Comparison of ENCODE assay signal across 15 cellular contexts in the genomic region with DNA sequence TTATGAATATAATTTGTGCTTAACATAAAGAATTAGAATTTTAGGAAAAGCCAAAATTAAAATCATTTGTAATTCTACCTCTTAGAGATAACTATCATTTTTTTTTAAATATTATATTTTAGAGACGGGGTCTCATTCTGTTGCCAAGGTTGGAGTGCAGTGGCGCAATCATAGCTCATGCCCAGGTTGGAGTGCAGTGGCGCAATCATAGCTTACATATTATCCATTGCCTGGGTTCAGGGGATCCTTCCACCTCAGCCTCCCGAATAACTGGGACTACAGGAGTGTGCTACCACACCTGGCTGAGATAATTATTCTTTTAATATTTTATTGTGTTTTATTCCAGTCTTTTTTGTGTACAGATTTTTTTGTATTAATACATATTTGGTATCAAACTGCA.
"Had no signal": no experiment of that assay in that cellular context is flagged by ENCODE, and none has a peak within 500 bp of the region (broad histone marks: within the 10 kb centered on the region; RNA-seq: fewer than 3 reads in every experiment).

No MANE protein-coding gene starts in this region.

- H3K4me3 ChIP-seq: adrenal gland, esophagus muscularis mucosa had no signal

- H3K36me3 ChIP-seq: adrenal gland, esophagus muscularis mucosa, WERI-Rb-1 had no signal

- H3K9me3 ChIP-seq: adrenal gland, esophagus muscularis mucosa had no signal

- H3K27me3 ChIP-seq: adrenal gland, esophagus muscularis mucosa had no signal

- FAIRE-seq: endothelial cell of umbilical vein, urothelium cell line had no signal

- H3K27ac ChIP-seq: esophagus muscularis mucosa, WERI-Rb-1 had no signal

- DNase-seq: activated CD4-positive, alpha-beta T cell treated with anti-CD3 and anti-CD28 coated beads for 1 hour; activated CD8-positive, alpha-beta memory T cell treated with anti-CD3 and anti-CD28 coated beads for 24 hours; activated CD8-positive, alpha-beta memory T cell treated with anti-CD3 and anti-CD28 coated beads, Interleukin-2, amount 50 U/mL, for 48 hours; activated gamma-delta T cell; adrenal gland; effector memory CD4-positive, alpha-beta T cell; occipital lobe; retina; stimulated activated naive CD4-positive, alpha-beta T cell; T-helper 1 cell; T-helper 9 cell; WERI-Rb-1 had no signal
